Comparison of ENCODE assay signal across 10 cellular contexts in genomic region chr11:35303596-35304392, GRCh38.
DNase-seq lines count a peak whose midpoint lies in the region; ATAC-seq, FAIRE-seq and TF ChIP-seq lines count a peak whose summit lies in the region.
"Had no signal": no experiment of that assay in that cellular context is flagged by ENCODE, and none has a peak within 500 bp of the region (broad histone marks: within the 10 kb centered on the region; RNA-seq: fewer than 3 reads in every experiment).

No MANE protein-coding gene starts in this region.

- H3K4me3 Mint-ChIP-seq in astrocyte (ENCODE audit: unreplicated experiment) = no peak overlapping the region
- H3K4me3 Mint-ChIP-seq in stimulated activated effector memory CD8-positive, alpha-beta T cell treated with anti-CD3 and anti-CD28 coated beads, Interleukin-12 subunit alpha, Interleukin-12 subunit beta, amount 100 ng/mL, for 72 hours = no peak overlapping the region

- H3K4me1 ChIP-seq in GM23248 (ENCODE audit: insufficient read depth) (peaks cover 30% of the 10 kb centered on the region), astrocyte (ENCODE audit: insufficient read depth, low read length) (peaks cover 13% of the 10 kb centered on the region), hepatocyte (ENCODE audit: insufficient read depth) (peaks cover 3% of the 10 kb centered on the region)
- H3K4me1 ChIP-seq: foreskin keratinocyte had no signal

- H3K9ac ChIP-seq in GM23248 (peak overlapping the region; percentile 72), astrocyte (ENCODE audit: low read length) (no peak overlapping the region)

- ATAC-seq in stimulated activated effector memory CD8-positive, alpha-beta T cell treated with anti-CD3 and anti-CD28 coated beads, Interleukin-12 subunit alpha, Interleukin-12 subunit beta, amount 100 ng/mL, for 72 hours = no peak
- ATAC-seq in HG02588 (IDR thresholded peaks at IDR 0.05; ENCODE audit: unreplicated experiment) (no peak), GM21526 (IDR thresholded peaks at IDR 0.05; ENCODE audit: low FRiP score, unreplicated experiment) (no peak)
- ATAC-seq: foreskin keratinocyte had no signal

- DNase-seq in GM23248 (peak; percentile 95), astrocyte (ENCODE audit: low read depth) (peak; percentile 46), hepatocyte (ENCODE audit: low spot score) (peak; percentile 71), NCI-H345 treated with DMSO at 0.1 percent for 48 hours (lab: John Stamatoyannopoulos, UW; ENCODE audit: unreplicated experiment) (no peak), GDM1 (lab: John Stamatoyannopoulos, UW) (no peak)
- no peak for DNase-seq in stimulated activated effector memory CD8-positive, alpha-beta T cell treated with anti-CD3 and anti-CD28 coated beads, Interleukin-12 subunit alpha, Interleukin-12 subunit beta, amount 100 ng/mL, for 72 hours (ENCODE audit: low spot score in 2 of 2)
- DNase-seq: foreskin keratinocyte, NCI-H2107 had no signal

- TF ChIP-seq CTCF in astrocyte (IDR thresholded peaks at IDR 0.05; ENCODE audit: insufficient read depth, low read depth, low read length) (no peak), hepatocyte (IDR thresholded peaks at IDR 0.05; ENCODE audit: poor library complexity) (no peak)

- H3K4me3 ChIP-seq in GM23248 (peak overlapping the region; percentile 19), astrocyte (ENCODE audit: insufficient read depth, low read depth, low read length) (no peak overlapping the region), hepatocyte (no peak overlapping the region)

- no peak for FAIRE-seq in astrocyte (lab: Jason Lieb, UNC)

- H3K27me3 Mint-ChIP-seq in astrocyte (ENCODE audit: low read depth, unreplicated experiment) = peaks cover 17% of the 10 kb centered on the region

- no peaks in the 10 kb centered on the region for H3K36me3 Mint-ChIP-seq in astrocyte (ENCODE audit: low read depth, unreplicated experiment)
- H3K36me3 Mint-ChIP-seq in stimulated activated effector memory CD8-positive, alpha-beta T cell treated with anti-CD3 and anti-CD28 coated beads, Interleukin-12 subunit alpha, Interleukin-12 subunit beta, amount 100 ng/mL, for 72 hours = no peaks in the 10 kb centered on the region

- WGBS in GM23248 (ENCODE audit: low coverage in 1 of 2, low lambda C conversion rate in 2 of 2, missing lambda C conversion rate in 2 of 2), 2 experiments = 2 to 6% methylated on average over 6 of the region's 6 CpGs
- WGBS in hepatocyte (ENCODE audit: low lambda C conversion rate, missing lambda C conversion rate) = 53% methylated on average over 6 of the region's 6 CpGs

- no peaks in the 10 kb centered on the region for H3K79me2 ChIP-seq in GM23248 (ENCODE audit: insufficient read depth)
- H3K79me2 ChIP-seq in astrocyte (ENCODE audit: insufficient read depth, low read length) = no peaks in the 10 kb centered on the region
- H3K79me2 ChIP-seq in hepatocyte = no peaks in the 10 kb centered on the region

- H3K4me2 ChIP-seq in GM23248 (ENCODE audit: unreplicated experiment) (peak overlapping the region; percentile 59), astrocyte (ENCODE audit: low read length) (peak overlapping the region; percentile 29), hepatocyte (no peak overlapping the region)

- H3K36me3 ChIP-seq in GM23248 (ENCODE audit: low read depth) (no peaks in the 10 kb centered on the region), astrocyte (ENCODE audit: insufficient read depth, low read length) (no peaks in the 10 kb centered on the region), hepatocyte (replicated peaks; ENCODE audit: insufficient read depth, low read depth) (no peaks in the 10 kb centered on the region)

- no peak overlapping the region for H3K27ac Mint-ChIP-seq in astrocyte (ENCODE audit: unreplicated experiment)
- peak overlapping the region; percentile 9 for H3K27ac Mint-ChIP-seq in stimulated activated effector memory CD8-positive, alpha-beta T cell treated with anti-CD3 and anti-CD28 coated beads, Interleukin-12 subunit alpha, Interleukin-12 subunit beta, amount 100 ng/mL, for 72 hours

- H3K27me3 ChIP-seq in GM23248 (replicated peaks; ENCODE audit: insufficient read depth) = no peaks in the 10 kb centered on the region
- H3K27me3 ChIP-seq in astrocyte (ENCODE audit: insufficient read depth, low read length) = no peaks in the 10 kb centered on the region
- no peaks in the 10 kb centered on the region for H3K27me3 ChIP-seq in hepatocyte

- H3K9me2 ChIP-seq in GM23248 (ENCODE audit: insufficient read depth) (no peaks in the 10 kb centered on the region; the same call in 1 of the 2 replicates), hepatocyte (replicated peaks; ENCODE audit: insufficient read depth) (no peaks in the 10 kb centered on the region)

- in situ Hi-C loops in GM23248 (cut with MboI) = no loop called here

- H2AFZ ChIP-seq in GM23248 = peak overlapping the region; percentile 74
- no peak overlapping the region for H2AFZ ChIP-seq in astrocyte (ENCODE audit: low read depth, low read length)
- H2AFZ ChIP-seq in hepatocyte = no peak overlapping the region

- H3K9me3 Mint-ChIP-seq in astrocyte (ENCODE audit: unreplicated experiment) = peaks cover 3% of the 10 kb centered on the region
- no peaks in the 10 kb centered on the region for H3K9me3 Mint-ChIP-seq in stimulated activated effector memory CD8-positive, alpha-beta T cell treated with anti-CD3 and anti-CD28 coated beads, Interleukin-12 subunit alpha, Interleukin-12 subunit beta, amount 100 ng/mL, for 72 hours

- peaks cover 27% of the 10 kb centered on the region for H3F3A ChIP-seq in GM23248 (ENCODE audit: insufficient read depth)

- H3K27ac ChIP-seq in GM23248 = peak overlapping the region; percentile 97
- peak overlapping the region; percentile 30 for H3K27ac ChIP-seq in astrocyte (ENCODE audit: low read depth, low read length)
- peak overlapping the region; percentile 80 for H3K27ac ChIP-seq in hepatocyte
- H3K27ac ChIP-seq: foreskin keratinocyte had no signal

- peaks cover 3% of the 10 kb centered on the region for H3K4me1 Mint-ChIP-seq in astrocyte (ENCODE audit: low read depth, unreplicated experiment)
- H3K4me1 Mint-ChIP-seq in stimulated activated effector memory CD8-positive, alpha-beta T cell treated with anti-CD3 and anti-CD28 coated beads, Interleukin-12 subunit alpha, Interleukin-12 subunit beta, amount 100 ng/mL, for 72 hours = peaks cover 19% of the 10 kb centered on the region

- H3K9me3 ChIP-seq in GM23248 (ENCODE audit: low read depth) = no peaks in the 10 kb centered on the region
- no peaks in the 10 kb centered on the region for H3K9me3 ChIP-seq in astrocyte (ENCODE audit: insufficient read depth, low read depth, low read length)
- H3K9me3 ChIP-seq in hepatocyte (ENCODE audit: low read depth) = no peaks in the 10 kb centered on the region

- no peaks in the 10 kb centered on the region for H4K20me1 ChIP-seq in GM23248 (ENCODE audit: insufficient read depth)
- H4K20me1 ChIP-seq in astrocyte (ENCODE audit: insufficient read depth, low read length) = no peaks in the 10 kb centered on the region
- no peaks in the 10 kb centered on the region for H4K20me1 ChIP-seq in hepatocyte (ENCODE audit: insufficient read depth, poor library complexity, severe bottlenecking)

Comparison
In these comparisons a context has a peak if more than half of its experiments do, and no peak if none do; other contexts are left out.
1. DNase-seq: peak in GM23248 (single experiment), astrocyte (single experiment) and hepatocyte (single experiment); none in stimulated activated effector memory CD8-positive, alpha-beta T cell treated with anti-CD3 and anti-CD28 coated beads, Interleukin-12 subunit alpha, Interleukin-12 subunit beta, amount 100 ng/mL, for 72 hours (0 of 2), NCI-H345 treated with DMSO at 0.1 percent for 48 hours (single experiment) and GDM1 (single experiment).
2. H3K27ac ChIP-seq: peak in every context shown above with its lines; median percentile 97 in GM23248; 80 in hepatocyte; 30 in astrocyte.